ENCODE assay signal across 8 cellular contexts in the genomic region with DNA sequence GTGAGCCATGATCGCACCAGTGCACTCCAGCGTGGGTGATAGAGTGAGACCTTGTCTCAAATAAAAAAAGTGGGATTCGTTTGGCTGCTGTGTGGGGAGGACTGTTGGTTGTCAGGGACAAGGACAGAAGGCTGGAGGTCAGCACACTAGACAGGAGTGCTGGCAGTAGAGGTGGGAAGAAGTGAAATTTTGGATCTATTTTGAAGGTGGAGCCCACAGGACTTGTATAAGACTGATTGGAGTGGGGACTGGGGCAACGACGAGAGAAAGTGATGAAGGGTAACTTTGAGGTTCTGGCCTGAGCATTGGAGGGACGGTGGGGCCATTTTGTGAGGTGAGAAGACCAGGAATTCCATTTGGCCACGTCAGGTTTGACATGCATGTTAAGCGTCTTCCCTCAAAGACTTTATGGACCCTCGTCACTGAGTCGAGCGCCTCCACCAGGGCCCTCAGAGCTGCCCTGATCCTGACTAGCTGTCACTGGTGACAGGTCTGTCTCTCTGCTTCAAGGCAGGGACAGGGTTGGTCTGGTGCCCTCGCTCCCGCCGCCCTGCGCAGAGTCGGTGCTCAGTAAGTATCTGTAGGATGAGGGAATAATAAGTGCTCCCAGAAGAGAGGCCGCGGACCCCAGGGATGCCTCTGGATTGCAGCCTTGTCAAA. TPM values are rescaled to one million over a fixed set of nuclear protein-coding genes. Genes with fewer than 3 reads are reported as not detected.
DNase-seq lines count a peak whose midpoint lies in the region; ATAC-seq and TF ChIP-seq lines count a peak whose summit lies in the region.

No MANE protein-coding gene starts in this region.

- TF ChIP-seq EP300 in gastroesophageal sphincter (IDR thresholded peaks at IDR 0.05): no peak

- peaks cover 12% of the 10 kb centered on the region for H3K27me3 ChIP-seq in HAP-1 (ENCODE audit: low read depth)
- H3K27me3 ChIP-seq in gastroesophageal sphincter: no peaks in the 10 kb centered on the region
- H3K27me3 ChIP-seq in gastrocnemius medialis: no peaks in the 10 kb centered on the region

- peak overlapping the region; percentile 92 for H3K4me3 ChIP-seq in AG09309 (ENCODE audit: control insufficient read depth, low read depth, low read length)
- H3K4me3 ChIP-seq in HAP-1: peak overlapping the region; percentile 86
- peak overlapping the region; percentile 87 for H3K4me3 ChIP-seq in WI38 (ENCODE audit: low read depth, low read length)
- peak overlapping the region; percentile 72 to 74 for H3K4me3 ChIP-seq in gastroesophageal sphincter
- peak overlapping the region; percentile 65 to 87 (median 76) for H3K4me3 ChIP-seq in gastrocnemius medialis

- DNase-seq in AG09309 (ENCODE audit: low read depth): no peak
- no peak for DNase-seq in HAP-1 (ENCODE audit: low spot score in 2 of 2)
- no peak for DNase-seq in gastrocnemius medialis
- no peak for DNase-seq in stimulated activated naive CD4-positive, alpha-beta T cell (lab: John Stamatoyannopoulos, UW)
- no peak for DNase-seq in Ammon's horn (ENCODE audit: low spot score)

- intact Hi-C loops in gastrocnemius medialis (cut with DNase I; ENCODE audit: low total_unique reads): loop anchor here (1.0 to 10.0 kb wide), 4 partner anchors 260 to 487 kb away; a partner anchor contains a TSS

- 18 to 38% methylated on average over 2 to 18 of the region's 18 CpGs for WGBS in gastroesophageal sphincter (ENCODE audit: low coverage in 1 of 2), 2 donors

- no peak for TF ChIP-seq CTCF in AG09309 (IDR thresholded peaks at IDR 0.05; ENCODE audit: control insufficient read depth, insufficient read depth, low read depth, low read length, missing control alignments)
- no peak for TF ChIP-seq CTCF in WI38 (IDR thresholded peaks at IDR 0.05; ENCODE audit: low read depth, low read length)
- no peak for TF ChIP-seq CTCF in gastroesophageal sphincter (IDR thresholded peaks at IDR 0.05)
- no peak for TF ChIP-seq CTCF in gastrocnemius medialis (IDR thresholded peaks at IDR 0.05 in 4 of 5, conservative IDR thresholded peaks at IDR 0.05 in 1 of 5)

- in situ Hi-C loops in HAP-1 (cut with MboI; ENCODE audit: low sequenced_read_pairs): no loop called here
- in situ Hi-C loops in gastrocnemius medialis (cut with MboI; ENCODE audit: low sequenced_read_pairs in 4 of 4): loop anchor here (5.0 to 25.0 kb wide), 3 partner anchors 480 to 497 kb away; no protein-coding TSS in a partner anchor

- ATAC-seq in gastroesophageal sphincter (no peak), gastrocnemius medialis (no peak), GM19463 (IDR thresholded peaks at IDR 0.05; ENCODE audit: unreplicated experiment) (no peak)

- H3K4me1 ChIP-seq in HAP-1 (peaks cover 9% of the 10 kb centered on the region), gastroesophageal sphincter (peaks cover 0 to 37% (median 10%) of the 10 kb centered on the region in 3 donors), gastrocnemius medialis (peaks cover 8 to 14% of the 10 kb centered on the region in 2 donors)

- H3K27ac ChIP-seq in gastroesophageal sphincter: peak overlapping the region in 3 of 4 donors; percentile 69 to 78 (median 73)
- peak overlapping the region; percentile 68 to 77 (median 74) for H3K27ac ChIP-seq in gastrocnemius medialis

- H3K9me3 ChIP-seq in HAP-1 (no peaks in the 10 kb centered on the region), gastroesophageal sphincter (no peaks in the 10 kb centered on the region), gastrocnemius medialis (no peaks in the 10 kb centered on the region)

- TF ChIP-seq POLR2A in gastroesophageal sphincter (IDR thresholded peaks at IDR 0.05): no peak
- TF ChIP-seq POLR2A in gastrocnemius medialis (IDR thresholded peaks at IDR 0.05): no peak

- H3K36me3 ChIP-seq in HAP-1 (replicated peaks): peaks cover 9% of the 10 kb centered on the region
- peaks cover 0 to 33% of the 10 kb centered on the region in 2 donors for H3K36me3 ChIP-seq in gastroesophageal sphincter
- H3K36me3 ChIP-seq in gastrocnemius medialis: peaks cover 0 to 10% of the 10 kb centered on the region in 2 donors

RNA-seq across cellular contexts. Expression of a gene that starts 0.7 kb away (rescaled TPM):
- total RNA-seq in gastroesophageal sphincter (10 to 100 TPM in 3 of 4 donors, 1 to 10 TPM in 1; 9.8 to 12.8 (median 11.4) TPM), gastrocnemius medialis (10 to 100 TPM in 2 of 4 donors, 1 to 10 TPM in 2; 5.8 to 11.9 (median 9.3) TPM)

RNA-seq across cellular contexts. Expression of a gene that starts 17.2 kb away (rescaled TPM):
- total RNA-seq in gastroesophageal sphincter (1 to 10 TPM in 3 of 4 donors, under 1 TPM in 1; 0.62 to 9.2 (median 4.0) TPM), gastrocnemius medialis (1 to 10 TPM in 2 of 4 donors, under 1 TPM in 1, not detected in 1; 0.72 to 1.4 (median 1.0) TPM)

RNA-seq across cellular contexts. Expression of a gene that starts 24.8 kb away (rescaled TPM):
- total RNA-seq in gastroesophageal sphincter (not detected), gastrocnemius medialis (not detected)

RNA-seq across cellular contexts. Expression of a gene that starts 34.6 kb away (rescaled TPM):
- 1 to 10 TPM in 2 of 4 donors, under 1 TPM in 1, not detected in 1; 0.46 to 4.4 (median 2.8) TPM for total RNA-seq in gastroesophageal sphincter
- total RNA-seq in gastrocnemius medialis: under 1 TPM in 3 of 4 donors, not detected in 1; 0.13 to 0.97 (median 0.23) TPM

RNA-seq across cellular contexts. Expression of a gene that starts 42.6 kb away (rescaled TPM):
- total RNA-seq in gastroesophageal sphincter: 1 to 10 TPM in 3 of 4 donors, not detected in 1; 1.3 to 6.1 (median 5.1) TPM
- total RNA-seq in gastrocnemius medialis: not detected
